In genomic region chr1:231541842-231542241, GRCh38 we compare ENCODE assay signal across 24 cellular contexts.
"Had no signal": no experiment of that assay in that cellular context is flagged by ENCODE, and none has a peak within 500 bp of the region (broad histone marks: within the 10 kb centered on the region; RNA-seq: fewer than 3 reads in every experiment).

No MANE protein-coding gene starts in this region.

- H3K9me3 ChIP-seq: adrenal gland, breast epithelium had no signal

- H3K27ac Mint-ChIP-seq: activated CD4-positive, alpha-beta memory T cell treated with anti-CD3 and anti-CD28 coated beads for 36 hours; activated T-helper 17 cell treated with anti-CD3 and anti-CD28 coated beads, Interleukin-2, amount 50 U/mL, for 72 hours; memory B cell; progenitor cell of endocrine pancreas; T-helper 1 cell treated with Interleukin-12 subunit alpha and Interleukin-12 subunit beta and Interleukin-4 antibody, amounts not matched to agents 30 μg/mL and 1 μg/mL, for 36 hours had no signal

- H3K4me1 Mint-ChIP-seq: neural crest cell had no signal

- DNase-seq: activated CD4-positive, alpha-beta memory T cell treated with anti-CD3 and anti-CD28 coated beads for 36 hours; activated CD4-positive, alpha-beta T cell treated with anti-CD3 and anti-CD28 coated beads for 1 hour; activated naive CD4-positive, alpha-beta T cell; adrenal gland; effector CD8-positive, alpha-beta T cell; foreskin keratinocyte; glutamatergic neuron; hypothalamus; islet precursor cell; left colon; stimulated activated CD4-positive, alpha-beta T cell treated with anti-CD3 and anti-CD28 coated beads, Interleukin-12 subunit alpha, Interleukin-12 subunit beta, amount 100 ng/mL, for 4 hours; stimulated activated CD4-positive, alpha-beta T cell treated with anti-CD3 and anti-CD28 coated beads, Interleukin-1b, Interleukin-23, amount 100 ng/mL, for 48 hours; stimulated activated CD8-positive, alpha-beta memory T cell treated with anti-CD3 and anti-CD28 coated beads, Interleukin-4, amount 100 ng/mL, for 48 hours; stimulated activated naive CD8-positive, alpha-beta T cell treated with anti-CD3 and anti-CD28 coated beads, Interleukin-15, Interleukin-2, amounts not matched to agents 100 U/mL and 50 U/mL, for 24 hours; substantia nigra; WERI-Rb-1 had no signal

- H3K4me3 ChIP-seq: adrenal gland, breast epithelium, tibial nerve had no signal

- H3K36me3 ChIP-seq: breast epithelium had no signal

- H3K27me3 Mint-ChIP-seq: activated CD4-positive, alpha-beta memory T cell treated with anti-CD3 and anti-CD28 coated beads for 36 hours; activated T-helper 17 cell treated with anti-CD3 and anti-CD28 coated beads, Interleukin-2, amount 50 U/mL, for 72 hours; memory B cell; progenitor cell of endocrine pancreas had no signal

- H3K4me3 Mint-ChIP-seq: activated CD4-positive, alpha-beta memory T cell treated with anti-CD3 and anti-CD28 coated beads for 36 hours; activated T-helper 17 cell treated with anti-CD3 and anti-CD28 coated beads, Interleukin-2, amount 50 U/mL, for 72 hours; memory B cell; neural crest cell; T-helper 1 cell treated with Interleukin-12 subunit alpha and Interleukin-12 subunit beta and Interleukin-4 antibody, amounts not matched to agents 30 μg/mL and 1 μg/mL, for 36 hours had no signal

- H3K27me3 ChIP-seq: adrenal gland, breast epithelium, foreskin keratinocyte, tibial nerve had no signal

- FAIRE-seq: astrocyte had no signal

- H3K27ac ChIP-seq: adrenal gland, breast epithelium, foreskin keratinocyte, tibial nerve, WERI-Rb-1 had no signal

- H3K4me1 ChIP-seq: breast epithelium, foreskin keratinocyte had no signal

- ATAC-seq: activated T-helper 17 cell treated with anti-CD3 and anti-CD28 coated beads, Interleukin-2, amount 50 U/mL, for 72 hours; foreskin keratinocyte; left colon; stimulated activated naive CD8-positive, alpha-beta T cell treated with anti-CD3 and anti-CD28 coated beads, Interleukin-15, Interleukin-2, amounts not matched to agents 100 U/mL and 50 U/mL, for 24 hours had no signal

- H3K9me3 Mint-ChIP-seq: activated T-helper 17 cell treated with anti-CD3 and anti-CD28 coated beads, Interleukin-2, amount 50 U/mL, for 72 hours had no signal
